ENCODE assay signal across 1 cellular context in the genomic region with DNA sequence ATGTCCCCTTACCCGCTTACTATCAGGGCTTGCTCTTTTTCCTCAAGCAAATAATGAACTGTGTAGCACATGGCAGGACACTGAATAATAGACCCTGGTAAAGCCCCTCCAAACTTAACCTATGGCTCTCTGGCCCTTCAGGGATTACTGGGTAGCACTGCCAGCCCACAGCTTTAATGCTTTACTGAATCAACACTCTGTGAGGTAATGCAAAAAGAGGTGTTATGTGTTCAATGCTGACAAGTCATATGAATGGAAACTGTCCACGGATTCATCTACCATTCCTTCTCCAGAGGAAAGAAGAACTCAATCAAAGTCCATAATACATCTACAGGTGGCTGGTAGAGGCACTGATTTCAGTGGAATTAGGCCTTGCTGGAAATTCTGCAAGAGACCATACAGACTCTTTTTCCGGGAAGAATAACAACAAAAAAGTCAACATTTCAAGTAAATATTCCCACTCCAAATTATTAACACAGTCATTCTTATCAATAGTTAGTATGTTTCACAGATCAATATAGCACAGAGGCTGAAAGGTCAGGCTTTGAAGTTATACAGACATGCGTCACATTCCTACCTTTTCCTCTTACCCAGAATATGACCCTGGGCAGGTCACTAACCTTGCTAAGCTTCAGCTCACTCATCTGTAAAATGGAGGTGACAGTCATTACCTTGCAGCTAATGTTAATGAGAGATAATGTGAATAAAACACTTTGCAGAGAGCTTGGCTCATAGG.
TF ChIP-seq lines count a peak whose summit lies in the region.

No MANE protein-coding gene starts in this region.

TF ChIP-seq in HepG2, 621 proteins besides CTCF, POLR2A, EP300 and RAD21 (continued from another document and continues in another):
- TF ChIP-seq, protein P1, sequence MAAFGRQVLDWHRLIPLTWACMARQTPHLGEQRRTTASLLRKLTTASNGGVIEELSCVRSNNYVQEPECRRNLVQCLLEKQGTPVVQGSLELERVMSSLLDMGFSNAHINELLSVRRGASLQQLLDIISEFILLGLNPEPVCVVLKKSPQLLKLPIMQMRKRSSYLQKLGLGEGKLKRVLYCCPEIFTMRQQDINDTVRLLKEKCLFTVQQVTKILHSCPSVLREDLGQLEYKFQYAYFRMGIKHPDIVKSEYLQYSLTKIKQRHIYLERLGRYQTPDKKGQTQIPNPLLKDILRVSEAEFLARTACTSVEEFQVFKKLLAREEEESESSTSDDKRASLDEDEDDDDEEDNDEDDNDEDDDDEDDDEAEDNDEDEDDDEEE (CRISPR knock-in tag; IDR thresholded peaks at IDR 0.05): no peak
- TF ChIP-seq ZNF577 (CRISPR knock-in tag; IDR thresholded peaks at IDR 0.05; ENCODE audit: borderline replicate concordance, low read depth) (no peak), PHB2 (IDR thresholded peaks at IDR 0.05; ENCODE audit: partially characterized antibody) (no peak), ZNF496 (CRISPR knock-in tag; IDR thresholded peaks at IDR 0.05; ENCODE audit: insufficient replicate concordance) (no peak), MEF2D (CRISPR knock-in tag; IDR thresholded peaks at IDR 0.05) (peak; percentile 98), MTA3 (CRISPR knock-in tag; IDR thresholded peaks at IDR 0.05) (no peak), MEIS1 (CRISPR knock-in tag; IDR thresholded peaks at IDR 0.05; ENCODE audit: borderline replicate concordance) (peak; percentile 77), ZMYM3 (CRISPR knock-in tag; IDR thresholded peaks at IDR 0.05) (0 out of 2 replicates have a peak, but pooled peaks have one; percentile 50), HNF4A (CRISPR knock-in tag; IDR thresholded peaks at IDR 0.05) (peak; percentile 95), HDAC2 (CRISPR knock-in tag; IDR thresholded peaks at IDR 0.05) (peak; percentile 94), SP2 (CRISPR knock-in tag; IDR thresholded peaks at IDR 0.05) (no peak), CBFB (CRISPR knock-in tag; IDR thresholded peaks at IDR 0.05) (peak; percentile 82), SP1 (IDR thresholded peaks at IDR 0.05) (no peak), SP1 (CRISPR knock-in tag; IDR thresholded peaks at IDR 0.05) (no peak), MAFG (CRISPR knock-in tag; IDR thresholded peaks at IDR 0.05) (no peak), SIN3B (IDR thresholded peaks at IDR 0.05; ENCODE audit: low read length) (no peak), ZNF317 (CRISPR knock-in tag; IDR thresholded peaks at IDR 0.05) (peak; percentile 76), CENPX (CRISPR knock-in tag; IDR thresholded peaks at IDR 0.05) (no peak), KLF6 (CRISPR knock-in tag; IDR thresholded peaks at IDR 0.05) (peak; percentile 60; the same call in 1 of the 2 replicates), MED13 (CRISPR knock-in tag; IDR thresholded peaks at IDR 0.05) (peak; percentile 70; the same call in 1 of the 2 replicates), HIVEP1 (CRISPR knock-in tag; IDR thresholded peaks at IDR 0.05) (no peak), ZFAT (CRISPR knock-in tag; conservative IDR thresholded peaks at IDR 0.05) (no peak), ZNF703 (CRISPR knock-in tag; IDR thresholded peaks at IDR 0.05; ENCODE audit: borderline replicate concordance) (no peak; the same call in 1 of the 2 replicates), ZNF30 (CRISPR knock-in tag; IDR thresholded peaks at IDR 0.05) (no peak), ZNF12 (CRISPR knock-in tag; IDR thresholded peaks at IDR 0.05) (no peak; the same call in 1 of the 2 replicates), FOXK2 (IDR thresholded peaks at IDR 0.05) (peak; percentile 41; the same call in 1 of the 2 replicates), ZFP1 (CRISPR knock-in tag; IDR thresholded peaks at IDR 0.05) (peak; percentile 74), POGZ (CRISPR knock-in tag; IDR thresholded peaks at IDR 0.05) (peak; percentile 85), ZNF790 (CRISPR knock-in tag; IDR thresholded peaks at IDR 0.05; ENCODE audit: borderline replicate concordance) (no peak), TCF7 (IDR thresholded peaks at IDR 0.05; ENCODE audit: low read depth) (peak; percentile 98), NCOA5 (CRISPR knock-in tag; IDR thresholded peaks at IDR 0.05) (no peak), GATAD2A (CRISPR knock-in tag; IDR thresholded peaks at IDR 0.05) (peak; percentile 97), CBX5 (CRISPR knock-in tag; IDR thresholded peaks at IDR 0.05; ENCODE audit: borderline replicate concordance) (no peak), EED (CRISPR knock-in tag; IDR thresholded peaks at IDR 0.05) (no peak), ELF1 (CRISPR knock-in tag; IDR thresholded peaks at IDR 0.05) (peak; percentile 40; the same call in 1 of the 2 replicates), GABPB1 (CRISPR knock-in tag; IDR thresholded peaks at IDR 0.05) (no peak), MIER3 (CRISPR knock-in tag; IDR thresholded peaks at IDR 0.05; ENCODE audit: borderline replicate concordance) (peak; percentile 84; the same call in 1 of the 2 replicates)
- TF ChIP-seq, protein P2, sequence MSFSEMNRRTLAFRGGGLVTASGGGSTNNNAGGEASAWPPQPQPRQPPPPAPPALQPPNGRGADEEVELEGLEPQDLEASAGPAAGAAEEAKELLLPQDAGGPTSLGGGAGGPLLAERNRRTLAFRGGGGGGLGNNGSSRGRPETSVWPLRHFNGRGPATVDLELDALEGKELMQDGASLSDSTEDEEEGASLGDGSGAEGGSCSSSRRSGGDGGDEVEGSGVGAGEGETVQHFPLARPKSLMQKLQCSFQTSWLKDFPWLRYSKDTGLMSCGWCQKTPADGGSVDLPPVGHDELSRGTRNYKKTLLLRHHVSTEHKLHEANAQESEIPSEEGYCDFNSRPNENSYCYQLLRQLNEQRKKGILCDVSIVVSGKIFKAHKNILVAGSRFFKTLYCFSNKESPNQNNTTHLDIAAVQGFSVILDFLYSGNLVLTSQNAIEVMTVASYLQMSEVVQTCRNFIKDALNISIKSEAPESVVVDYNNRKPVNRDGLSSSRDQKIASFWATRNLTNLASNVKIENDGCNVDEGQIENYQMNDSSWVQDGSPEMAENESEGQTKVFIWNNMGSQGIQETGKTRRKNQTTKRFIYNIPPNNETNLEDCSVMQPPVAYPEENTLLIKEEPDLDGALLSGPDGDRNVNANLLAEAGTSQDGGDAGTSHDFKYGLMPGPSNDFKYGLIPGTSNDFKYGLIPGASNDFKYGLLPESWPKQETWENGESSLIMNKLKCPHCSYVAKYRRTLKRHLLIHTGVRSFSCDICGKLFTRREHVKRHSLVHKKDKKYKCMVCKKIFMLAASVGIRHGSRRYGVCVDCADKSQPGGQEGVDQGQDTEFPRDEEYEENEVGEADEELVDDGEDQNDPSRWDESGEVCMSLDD (CRISPR knock-in tag; IDR thresholded peaks at IDR 0.05; ENCODE audit: borderline replicate concordance): 0 out of 2 replicates have a peak, but pooled peaks have one; percentile 52
- TF ChIP-seq, protein P3, sequence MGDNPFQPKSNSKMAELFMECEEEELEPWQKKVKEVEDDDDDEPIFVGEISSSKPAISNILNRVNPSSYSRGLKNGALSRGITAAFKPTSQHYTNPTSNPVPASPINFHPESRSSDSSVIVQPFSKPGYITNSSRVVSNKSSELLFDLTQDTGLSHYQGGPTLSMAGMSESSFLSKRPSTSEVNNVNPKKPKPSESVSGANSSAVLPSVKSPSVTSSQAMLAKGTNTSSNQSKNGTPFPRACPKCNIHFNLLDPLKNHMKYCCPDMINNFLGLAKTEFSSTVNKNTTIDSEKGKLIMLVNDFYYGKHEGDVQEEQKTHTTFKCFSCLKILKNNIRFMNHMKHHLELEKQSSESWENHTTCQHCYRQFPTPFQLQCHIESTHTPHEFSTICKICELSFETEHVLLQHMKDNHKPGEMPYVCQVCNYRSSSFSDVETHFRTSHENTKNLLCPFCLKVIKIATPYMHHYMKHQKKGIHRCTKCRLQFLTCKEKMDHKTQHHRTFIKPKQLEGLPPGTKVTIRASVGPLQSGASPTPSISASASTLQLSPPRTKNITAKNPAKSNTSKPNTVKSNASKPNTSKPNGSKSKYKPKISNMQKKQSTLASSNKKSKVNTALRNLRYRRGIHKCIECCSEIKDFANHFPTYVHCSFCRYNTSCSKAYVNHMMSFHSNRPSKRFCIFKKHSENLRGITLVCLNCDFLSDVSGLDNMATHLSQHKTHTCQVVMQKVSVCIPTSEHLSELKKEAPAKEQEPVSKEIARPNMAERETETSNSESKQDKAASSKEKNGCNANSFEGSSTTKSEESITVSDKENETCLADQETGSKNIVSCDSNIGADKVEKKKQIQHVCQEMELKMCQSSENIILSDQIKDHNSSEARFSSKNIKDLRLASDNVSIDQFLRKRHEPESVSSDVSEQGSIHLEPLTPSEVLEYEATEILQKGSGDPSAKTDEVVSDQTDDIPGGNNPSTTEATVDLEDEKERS (CRISPR knock-in tag; IDR thresholded peaks at IDR 0.05): no peak
- TF ChIP-seq, protein P4, sequence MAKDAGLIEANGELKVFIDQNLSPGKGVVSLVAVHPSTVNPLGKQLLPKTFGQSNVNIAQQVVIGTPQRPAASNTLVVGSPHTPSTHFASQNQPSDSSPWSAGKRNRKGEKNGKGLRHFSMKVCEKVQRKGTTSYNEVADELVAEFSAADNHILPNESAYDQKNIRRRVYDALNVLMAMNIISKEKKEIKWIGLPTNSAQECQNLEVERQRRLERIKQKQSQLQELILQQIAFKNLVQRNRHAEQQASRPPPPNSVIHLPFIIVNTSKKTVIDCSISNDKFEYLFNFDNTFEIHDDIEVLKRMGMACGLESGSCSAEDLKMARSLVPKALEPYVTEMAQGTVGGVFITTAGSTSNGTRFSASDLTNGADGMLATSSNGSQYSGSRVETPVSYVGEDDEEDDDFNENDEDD (CRISPR knock-in tag; IDR thresholded peaks at IDR 0.05; ENCODE audit: borderline replicate concordance): no peak; the same call in 1 of the 2 replicates
- TF ChIP-seq, protein P5, sequence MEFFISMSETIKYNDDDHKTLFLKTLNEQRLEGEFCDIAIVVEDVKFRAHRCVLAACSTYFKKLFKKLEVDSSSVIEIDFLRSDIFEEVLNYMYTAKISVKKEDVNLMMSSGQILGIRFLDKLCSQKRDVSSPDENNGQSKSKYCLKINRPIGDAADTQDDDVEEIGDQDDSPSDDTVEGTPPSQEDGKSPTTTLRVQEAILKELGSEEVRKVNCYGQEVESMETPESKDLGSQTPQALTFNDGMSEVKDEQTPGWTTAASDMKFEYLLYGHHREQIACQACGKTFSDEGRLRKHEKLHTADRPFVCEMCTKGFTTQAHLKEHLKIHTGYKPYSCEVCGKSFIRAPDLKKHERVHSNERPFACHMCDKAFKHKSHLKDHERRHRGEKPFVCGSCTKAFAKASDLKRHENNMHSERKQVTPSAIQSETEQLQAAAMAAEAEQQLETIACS (CRISPR knock-in tag; IDR thresholded peaks at IDR 0.05): no peak
- TF ChIP-seq, protein P6, sequence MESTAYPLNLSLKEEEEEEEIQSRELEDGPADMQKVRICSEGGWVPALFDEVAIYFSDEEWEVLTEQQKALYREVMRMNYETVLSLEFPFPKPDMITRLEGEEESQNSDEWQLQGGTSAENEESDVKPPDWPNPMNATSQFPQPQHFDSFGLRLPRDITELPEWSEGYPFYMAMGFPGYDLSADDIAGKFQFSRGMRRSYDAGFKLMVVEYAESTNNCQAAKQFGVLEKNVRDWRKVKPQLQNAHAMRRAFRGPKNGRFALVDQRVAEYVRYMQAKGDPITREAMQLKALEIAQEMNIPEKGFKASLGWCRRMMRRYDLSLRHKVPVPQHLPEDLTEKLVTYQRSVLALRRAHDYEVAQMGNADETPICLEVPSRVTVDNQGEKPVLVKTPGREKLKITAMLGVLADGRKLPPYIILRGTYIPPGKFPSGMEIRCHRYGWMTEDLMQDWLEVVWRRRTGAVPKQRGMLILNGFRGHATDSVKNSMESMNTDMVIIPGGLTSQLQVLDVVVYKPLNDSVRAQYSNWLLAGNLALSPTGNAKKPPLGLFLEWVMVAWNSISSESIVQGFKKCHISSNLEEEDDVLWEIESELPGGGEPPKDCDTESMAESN (CRISPR knock-in tag; conservative IDR thresholded peaks at IDR 0.05): 0 out of 2 replicates have a peak, but pooled peaks have one; percentile 23
- TF ChIP-seq, protein P7, sequence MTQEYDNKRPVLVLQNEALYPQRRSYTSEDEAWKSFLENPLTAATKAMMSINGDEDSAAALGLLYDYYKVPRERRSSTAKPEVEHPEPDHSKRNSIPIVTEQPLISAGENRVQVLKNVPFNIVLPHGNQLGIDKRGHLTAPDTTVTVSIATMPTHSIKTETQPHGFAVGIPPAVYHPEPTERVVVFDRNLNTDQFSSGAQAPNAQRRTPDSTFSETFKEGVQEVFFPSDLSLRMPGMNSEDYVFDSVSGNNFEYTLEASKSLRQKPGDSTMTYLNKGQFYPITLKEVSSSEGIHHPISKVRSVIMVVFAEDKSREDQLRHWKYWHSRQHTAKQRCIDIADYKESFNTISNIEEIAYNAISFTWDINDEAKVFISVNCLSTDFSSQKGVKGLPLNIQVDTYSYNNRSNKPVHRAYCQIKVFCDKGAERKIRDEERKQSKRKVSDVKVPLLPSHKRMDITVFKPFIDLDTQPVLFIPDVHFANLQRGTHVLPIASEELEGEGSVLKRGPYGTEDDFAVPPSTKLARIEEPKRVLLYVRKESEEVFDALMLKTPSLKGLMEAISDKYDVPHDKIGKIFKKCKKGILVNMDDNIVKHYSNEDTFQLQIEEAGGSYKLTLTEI (CRISPR knock-in tag; conservative IDR thresholded peaks at IDR 0.05): no peak
- TF ChIP-seq, protein P8, sequence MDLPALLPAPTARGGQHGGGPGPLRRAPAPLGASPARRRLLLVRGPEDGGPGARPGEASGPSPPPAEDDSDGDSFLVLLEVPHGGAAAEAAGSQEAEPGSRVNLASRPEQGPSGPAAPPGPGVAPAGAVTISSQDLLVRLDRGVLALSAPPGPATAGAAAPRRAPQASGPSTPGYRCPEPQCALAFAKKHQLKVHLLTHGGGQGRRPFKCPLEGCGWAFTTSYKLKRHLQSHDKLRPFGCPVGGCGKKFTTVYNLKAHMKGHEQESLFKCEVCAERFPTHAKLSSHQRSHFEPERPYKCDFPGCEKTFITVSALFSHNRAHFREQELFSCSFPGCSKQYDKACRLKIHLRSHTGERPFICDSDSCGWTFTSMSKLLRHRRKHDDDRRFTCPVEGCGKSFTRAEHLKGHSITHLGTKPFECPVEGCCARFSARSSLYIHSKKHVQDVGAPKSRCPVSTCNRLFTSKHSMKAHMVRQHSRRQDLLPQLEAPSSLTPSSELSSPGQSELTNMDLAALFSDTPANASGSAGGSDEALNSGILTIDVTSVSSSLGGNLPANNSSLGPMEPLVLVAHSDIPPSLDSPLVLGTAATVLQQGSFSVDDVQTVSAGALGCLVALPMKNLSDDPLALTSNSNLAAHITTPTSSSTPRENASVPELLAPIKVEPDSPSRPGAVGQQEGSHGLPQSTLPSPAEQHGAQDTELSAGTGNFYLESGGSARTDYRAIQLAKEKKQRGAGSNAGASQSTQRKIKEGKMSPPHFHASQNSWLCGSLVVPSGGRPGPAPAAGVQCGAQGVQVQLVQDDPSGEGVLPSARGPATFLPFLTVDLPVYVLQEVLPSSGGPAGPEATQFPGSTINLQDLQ (CRISPR knock-in tag; IDR thresholded peaks at IDR 0.05): no peak
- TF ChIP-seq, protein P9, sequence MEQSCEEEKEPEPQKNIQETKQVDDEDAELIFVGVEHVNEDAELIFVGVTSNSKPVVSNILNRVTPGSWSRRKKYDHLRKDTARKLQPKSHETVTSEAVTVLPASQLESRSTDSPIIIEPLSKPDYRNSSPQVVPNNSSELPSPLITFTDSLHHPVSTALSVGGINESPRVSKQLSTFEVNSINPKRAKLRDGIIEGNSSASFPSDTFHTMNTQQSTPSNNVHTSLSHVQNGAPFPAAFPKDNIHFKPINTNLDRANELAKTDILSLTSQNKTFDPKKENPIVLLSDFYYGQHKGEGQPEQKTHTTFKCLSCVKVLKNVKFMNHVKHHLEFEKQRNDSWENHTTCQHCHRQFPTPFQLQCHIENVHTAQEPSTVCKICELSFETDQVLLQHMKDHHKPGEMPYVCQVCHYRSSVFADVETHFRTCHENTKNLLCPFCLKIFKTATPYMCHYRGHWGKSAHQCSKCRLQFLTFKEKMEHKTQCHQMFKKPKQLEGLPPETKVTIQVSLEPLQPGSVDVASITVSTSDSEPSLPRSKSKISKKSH (CRISPR knock-in tag; IDR thresholded peaks at IDR 0.05; ENCODE audit: borderline replicate concordance): no peak
